ENCODE assay signal across 1 cellular context in the genomic region with DNA sequence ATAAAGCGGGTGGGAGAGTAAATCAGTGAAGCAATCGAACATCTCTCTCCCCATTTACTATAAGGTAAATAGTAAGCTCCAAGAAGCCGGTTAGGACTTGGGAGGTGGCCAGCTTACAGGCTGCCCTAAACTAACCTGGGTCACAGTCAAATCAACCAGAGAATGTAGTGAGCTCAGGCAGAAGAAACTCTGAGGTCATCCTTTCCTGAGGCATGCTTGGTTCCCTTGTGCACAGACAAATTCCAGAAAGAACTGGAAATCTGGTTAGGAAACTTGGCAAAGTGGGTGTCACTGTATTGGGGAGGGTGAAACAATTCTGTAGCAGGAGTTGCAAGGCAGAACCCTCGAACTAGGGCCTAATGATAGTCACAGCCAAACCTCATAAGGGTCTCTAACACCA.
TF ChIP-seq lines count a peak whose summit lies in the region.

No MANE protein-coding gene starts in this region.

TF ChIP-seq in GM23338, 12 proteins besides CTCF, POLR2A, EP300 and RAD21:
- TF ChIP-seq, protein P1, sequence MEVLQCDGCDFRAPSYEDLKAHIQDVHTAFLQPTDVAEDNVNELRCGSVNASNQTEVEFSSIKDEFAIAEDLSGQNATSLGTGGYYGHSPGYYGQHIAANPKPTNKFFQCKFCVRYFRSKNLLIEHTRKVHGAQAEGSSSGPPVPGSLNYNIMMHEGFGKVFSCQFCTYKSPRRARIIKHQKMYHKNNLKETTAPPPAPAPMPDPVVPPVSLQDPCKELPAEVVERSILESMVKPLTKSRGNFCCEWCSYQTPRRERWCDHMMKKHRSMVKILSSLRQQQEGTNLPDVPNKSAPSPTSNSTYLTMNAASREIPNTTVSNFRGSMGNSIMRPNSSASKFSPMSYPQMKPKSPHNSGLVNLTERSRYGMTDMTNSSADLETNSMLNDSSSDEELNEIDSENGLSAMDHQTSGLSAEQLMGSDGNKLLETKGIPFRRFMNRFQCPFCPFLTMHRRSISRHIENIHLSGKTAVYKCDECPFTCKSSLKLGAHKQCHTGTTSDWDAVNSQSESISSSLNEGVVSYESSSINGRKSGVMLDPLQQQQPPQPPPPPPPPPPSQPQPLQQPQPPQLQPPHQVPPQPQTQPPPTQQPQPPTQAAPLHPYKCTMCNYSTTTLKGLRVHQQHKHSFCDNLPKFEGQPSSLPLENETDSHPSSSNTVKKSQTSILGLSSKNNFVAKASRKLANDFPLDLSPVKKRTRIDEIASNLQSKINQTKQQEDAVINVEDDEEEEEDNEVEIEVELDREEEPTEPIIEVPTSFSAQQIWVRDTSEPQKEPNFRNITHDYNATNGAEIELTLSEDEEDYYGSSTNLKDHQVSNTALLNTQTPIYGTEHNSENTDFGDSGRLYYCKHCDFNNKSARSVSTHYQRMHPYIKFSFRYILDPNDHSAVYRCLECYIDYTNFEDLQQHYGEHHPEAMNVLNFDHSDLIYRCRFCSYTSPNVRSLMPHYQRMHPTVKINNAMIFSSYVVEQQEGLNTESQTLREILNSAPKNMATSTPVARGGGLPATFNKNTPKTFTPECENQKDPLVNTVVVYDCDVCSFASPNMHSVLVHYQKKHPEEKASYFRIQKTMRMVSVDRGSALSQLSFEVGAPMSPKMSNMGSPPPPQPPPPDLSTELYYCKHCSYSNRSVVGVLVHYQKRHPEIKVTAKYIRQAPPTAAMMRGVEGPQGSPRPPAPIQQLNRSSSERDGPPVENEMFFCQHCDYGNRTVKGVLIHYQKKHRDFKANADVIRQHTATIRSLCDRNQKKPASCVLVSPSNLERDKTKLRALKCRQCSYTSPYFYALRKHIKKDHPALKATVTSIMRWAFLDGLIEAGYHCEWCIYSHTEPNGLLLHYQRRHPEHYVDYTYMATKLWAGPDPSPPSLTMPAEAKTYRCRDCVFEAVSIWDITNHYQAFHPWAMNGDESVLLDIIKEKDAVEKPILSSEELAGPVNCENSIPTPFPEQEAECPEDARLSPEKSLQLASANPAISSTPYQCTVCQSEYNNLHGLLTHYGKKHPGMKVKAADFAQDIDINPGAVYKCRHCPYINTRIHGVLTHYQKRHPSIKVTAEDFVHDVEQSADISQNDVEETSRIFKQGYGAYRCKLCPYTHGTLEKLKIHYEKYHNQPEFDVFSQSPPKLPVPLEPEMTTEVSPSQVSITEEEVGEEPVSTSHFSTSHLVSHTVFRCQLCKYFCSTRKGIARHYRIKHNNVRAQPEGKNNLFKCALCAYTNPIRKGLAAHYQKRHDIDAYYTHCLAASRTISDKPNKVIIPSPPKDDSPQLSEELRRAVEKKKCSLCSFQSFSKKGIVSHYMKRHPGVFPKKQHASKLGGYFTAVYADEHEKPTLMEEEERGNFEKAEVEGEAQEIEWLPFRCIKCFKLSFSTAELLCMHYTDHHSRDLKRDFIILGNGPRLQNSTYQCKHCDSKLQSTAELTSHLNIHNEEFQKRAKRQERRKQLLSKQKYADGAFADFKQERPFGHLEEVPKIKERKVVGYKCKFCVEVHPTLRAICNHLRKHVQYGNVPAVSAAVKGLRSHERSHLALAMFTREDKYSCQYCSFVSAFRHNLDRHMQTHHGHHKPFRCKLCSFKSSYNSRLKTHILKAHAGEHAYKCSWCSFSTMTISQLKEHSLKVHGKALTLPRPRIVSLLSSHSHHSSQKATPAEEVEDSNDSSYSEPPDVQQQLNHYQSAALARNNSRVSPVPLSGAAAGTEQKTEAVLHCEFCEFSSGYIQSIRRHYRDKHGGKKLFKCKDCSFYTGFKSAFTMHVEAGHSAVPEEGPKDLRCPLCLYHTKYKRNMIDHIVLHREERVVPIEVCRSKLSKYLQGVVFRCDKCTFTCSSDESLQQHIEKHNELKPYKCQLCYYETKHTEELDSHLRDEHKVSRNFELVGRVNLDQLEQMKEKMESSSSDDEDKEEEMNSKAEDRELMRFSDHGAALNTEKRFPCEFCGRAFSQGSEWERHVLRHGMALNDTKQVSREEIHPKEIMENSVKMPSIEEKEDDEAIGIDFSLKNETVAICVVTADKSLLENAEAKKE (CRISPR knock-in tag; IDR thresholded peaks at IDR 0.05): no peak
- TF ChIP-seq, protein P2, sequence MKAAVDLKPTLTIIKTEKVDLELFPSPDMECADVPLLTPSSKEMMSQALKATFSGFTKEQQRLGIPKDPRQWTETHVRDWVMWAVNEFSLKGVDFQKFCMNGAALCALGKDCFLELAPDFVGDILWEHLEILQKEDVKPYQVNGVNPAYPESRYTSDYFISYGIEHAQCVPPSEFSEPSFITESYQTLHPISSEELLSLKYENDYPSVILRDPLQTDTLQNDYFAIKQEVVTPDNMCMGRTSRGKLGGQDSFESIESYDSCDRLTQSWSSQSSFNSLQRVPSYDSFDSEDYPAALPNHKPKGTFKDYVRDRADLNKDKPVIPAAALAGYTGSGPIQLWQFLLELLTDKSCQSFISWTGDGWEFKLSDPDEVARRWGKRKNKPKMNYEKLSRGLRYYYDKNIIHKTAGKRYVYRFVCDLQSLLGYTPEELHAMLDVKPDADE (IDR thresholded peaks at IDR 0.05): no peak
- TF ChIP-seq EZH2 (IDR thresholded peaks at IDR 0.05; ENCODE audit: low read depth, unreplicated experiment) (no peak), CREB1 (CRISPR knock-in tag; IDR thresholded peaks at IDR 0.05; ENCODE audit: low read depth) (no peak), ZNF331 (CRISPR knock-in tag; IDR thresholded peaks at IDR 0.05; ENCODE audit: low read depth) (no peak), NANOG (IDR thresholded peaks at IDR 0.05; ENCODE audit: borderline replicate concordance) (no peak), STAT1 (IDR thresholded peaks at IDR 0.05; ENCODE audit: unreplicated experiment) (no peak), JUNB (IDR thresholded peaks at IDR 0.05; ENCODE audit: unreplicated experiment) (no peak), POLR2AphosphoS5 (IDR thresholded peaks at IDR 0.05; ENCODE audit: low read depth) (no peak), ZNF114 (CRISPR knock-in tag; IDR thresholded peaks at IDR 0.05) (no peak), EZH2phosphoT487 (IDR thresholded peaks at IDR 0.05; ENCODE audit: unreplicated experiment) (no peak)
- TF ChIP-seq, protein P3, sequence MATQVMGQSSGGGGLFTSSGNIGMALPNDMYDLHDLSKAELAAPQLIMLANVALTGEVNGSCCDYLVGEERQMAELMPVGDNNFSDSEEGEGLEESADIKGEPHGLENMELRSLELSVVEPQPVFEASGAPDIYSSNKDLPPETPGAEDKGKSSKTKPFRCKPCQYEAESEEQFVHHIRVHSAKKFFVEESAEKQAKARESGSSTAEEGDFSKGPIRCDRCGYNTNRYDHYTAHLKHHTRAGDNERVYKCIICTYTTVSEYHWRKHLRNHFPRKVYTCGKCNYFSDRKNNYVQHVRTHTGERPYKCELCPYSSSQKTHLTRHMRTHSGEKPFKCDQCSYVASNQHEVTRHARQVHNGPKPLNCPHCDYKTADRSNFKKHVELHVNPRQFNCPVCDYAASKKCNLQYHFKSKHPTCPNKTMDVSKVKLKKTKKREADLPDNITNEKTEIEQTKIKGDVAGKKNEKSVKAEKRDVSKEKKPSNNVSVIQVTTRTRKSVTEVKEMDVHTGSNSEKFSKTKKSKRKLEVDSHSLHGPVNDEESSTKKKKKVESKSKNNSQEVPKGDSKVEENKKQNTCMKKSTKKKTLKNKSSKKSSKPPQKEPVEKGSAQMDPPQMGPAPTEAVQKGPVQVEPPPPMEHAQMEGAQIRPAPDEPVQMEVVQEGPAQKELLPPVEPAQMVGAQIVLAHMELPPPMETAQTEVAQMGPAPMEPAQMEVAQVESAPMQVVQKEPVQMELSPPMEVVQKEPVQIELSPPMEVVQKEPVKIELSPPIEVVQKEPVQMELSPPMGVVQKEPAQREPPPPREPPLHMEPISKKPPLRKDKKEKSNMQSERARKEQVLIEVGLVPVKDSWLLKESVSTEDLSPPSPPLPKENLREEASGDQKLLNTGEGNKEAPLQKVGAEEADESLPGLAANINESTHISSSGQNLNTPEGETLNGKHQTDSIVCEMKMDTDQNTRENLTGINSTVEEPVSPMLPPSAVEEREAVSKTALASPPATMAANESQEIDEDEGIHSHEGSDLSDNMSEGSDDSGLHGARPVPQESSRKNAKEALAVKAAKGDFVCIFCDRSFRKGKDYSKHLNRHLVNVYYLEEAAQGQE (IDR thresholded peaks at IDR 0.05; ENCODE audit: unreplicated experiment): no peak
TF ChIP-seq in GM23338: peak in this region for 0.
